22 cellular contexts compared by ENCODE assay signal in genomic region chr7:75628055-75628454, GRCh38.
"Had no signal": no experiment of that assay in that cellular context is flagged by ENCODE, and none has a peak within 500 bp of the region (broad histone marks: within the 10 kb centered on the region; RNA-seq: fewer than 3 reads in every experiment).

No MANE protein-coding gene starts in this region.

- FAIRE-seq: frontal cortex, islet of Langerhans had no signal

- H3K9me3 ChIP-seq: prostate gland, right lobe of liver, testis, transverse colon had no signal

- H3K36me3 Mint-ChIP-seq: natural killer cell treated with Interleukin-12 subunit alpha and Interleukin-12 subunit beta and Interleukin-15 and Interleukin-18, amount 100 ng/mL, for 72 hours had no signal

- H3K4me3 Mint-ChIP-seq: endodermal cell; natural killer cell treated with Interleukin-12 subunit alpha and Interleukin-12 subunit beta and Interleukin-15 and Interleukin-18, amount 100 ng/mL, for 72 hours; neural progenitor cell; stimulated activated naive B cell treated with anti-CD40 and anti-IgM and Interleukin-4, amounts not matched to agents 10 μg/mL and 1 μg/mL and 100 μg/mL, for 72 hours; stimulated activated naive CD8-positive, alpha-beta T cell treated with anti-CD3 and anti-CD28 coated beads, Interleukin-15, amount 100 ng/mL, for 72 hours had no signal

- H3K27me3 Mint-ChIP-seq: natural killer cell treated with Interleukin-12 subunit alpha and Interleukin-12 subunit beta and Interleukin-15 and Interleukin-18, amount 100 ng/mL, for 72 hours; stimulated activated naive B cell treated with anti-CD40 and anti-IgM and Interleukin-4, amounts not matched to agents 10 μg/mL and 1 μg/mL and 100 μg/mL, for 72 hours; stimulated activated naive CD8-positive, alpha-beta T cell treated with anti-CD3 and anti-CD28 coated beads, Interleukin-15, amount 100 ng/mL, for 72 hours had no signal

- H3K4me1 Mint-ChIP-seq: stimulated activated naive CD8-positive, alpha-beta T cell treated with anti-CD3 and anti-CD28 coated beads, Interleukin-15, amount 100 ng/mL, for 72 hours had no signal

- H3K4me2 ChIP-seq: neural progenitor cell had no signal

- H2AFZ ChIP-seq: neural progenitor cell, parathyroid adenoma had no signal

- H3K4me1 ChIP-seq: neural progenitor cell, parathyroid adenoma, prostate gland, right lobe of liver, testis, transverse colon had no signal

- H3K4me3 ChIP-seq: coronary artery, heart left ventricle, neural progenitor cell, prostate gland, right lobe of liver, spleen, testis, transverse colon had no signal

- H3K27me3 ChIP-seq: heart left ventricle, neural progenitor cell, right lobe of liver, spleen, testis, transverse colon had no signal

- DNase-seq: effector CD4-positive, alpha-beta T cell; endodermal cell; heart left ventricle; hippocampal formation; kidney glomerular epithelial cell; occipital lobe; retina; right lobe of liver; spleen; stimulated activated CD4-positive, alpha-beta T cell treated with anti-CD3 and anti-CD28 coated beads, Interleukin-2, amount 100 ng/mL, for 24 hours; stimulated activated CD4-positive, alpha-beta T cell treated with anti-CD3 and anti-CD28 coated beads, Interleukin-4, amount 100 ng/mL, for 4 hours; stimulated activated naive B cell treated with anti-CD40 and anti-IgM and Interleukin-4, amounts not matched to agents 10 μg/mL and 1 μg/mL and 100 μg/mL, for 72 hours; stimulated activated naive CD8-positive, alpha-beta T cell treated with anti-CD3 and anti-CD28 coated beads, Interleukin-15, amount 100 ng/mL, for 72 hours; testis; transverse colon had no signal

- H3K9ac ChIP-seq: neural progenitor cell, parathyroid adenoma had no signal

- H3K27ac Mint-ChIP-seq: endodermal cell; neural progenitor cell; stimulated activated naive B cell treated with anti-CD40 and anti-IgM and Interleukin-4, amounts not matched to agents 10 μg/mL and 1 μg/mL and 100 μg/mL, for 72 hours; stimulated activated naive CD8-positive, alpha-beta T cell treated with anti-CD3 and anti-CD28 coated beads, Interleukin-15, amount 100 ng/mL, for 72 hours had no signal

- H3K27ac ChIP-seq: coronary artery, heart left ventricle, neural progenitor cell, parathyroid adenoma, prostate gland, right lobe of liver, spleen, testis, transverse colon had no signal

- H3K36me3 ChIP-seq: heart left ventricle, prostate gland, right lobe of liver, transverse colon had no signal

- ATAC-seq: heart left ventricle; natural killer cell treated with Interleukin-12 subunit alpha and Interleukin-12 subunit beta and Interleukin-15 and Interleukin-18, amount 100 ng/mL, for 72 hours; right lobe of liver; stimulated activated naive B cell treated with anti-CD40 and anti-IgM and Interleukin-4, amounts not matched to agents 10 μg/mL and 1 μg/mL and 100 μg/mL, for 72 hours; stimulated activated naive CD8-positive, alpha-beta T cell treated with anti-CD3 and anti-CD28 coated beads, Interleukin-15, amount 100 ng/mL, for 72 hours had no signal
